1 cellular context compared by ENCODE assay signal in genomic region chr4:985123-985830, GRCh38.
A peak's percentile ranks its signal among the peaks of the same experiment; 100 is the strongest.
TF ChIP-seq lines count a peak whose summit lies in the region.

No MANE protein-coding gene starts in this region.

TF ChIP-seq in GM12878, 131 proteins besides CTCF, POLR2A, EP300 and RAD21:
- TF ChIP-seq YY1 (IDR thresholded peaks at IDR 0.05; ENCODE audit: low read depth, low read length): peak; percentile 72
- no peak for TF ChIP-seq BCL11A (IDR thresholded peaks at IDR 0.05; ENCODE audit: low read depth, low read length)
- TF ChIP-seq MXI1 (IDR thresholded peaks at IDR 0.05; ENCODE audit: low read depth, low read length): 0 out of 2 replicates have a peak, but pooled peaks have one; percentile 18
- 0 out of 2 replicates have a peak, but pooled peaks have one; percentile 24 for TF ChIP-seq NBN (IDR thresholded peaks at IDR 0.05)
- peak; percentile 14; the same call in 1 of the 2 replicates for TF ChIP-seq SMC3 (IDR thresholded peaks at IDR 0.05; ENCODE audit: borderline replicate concordance, low read length)
